In the genomic region with DNA sequence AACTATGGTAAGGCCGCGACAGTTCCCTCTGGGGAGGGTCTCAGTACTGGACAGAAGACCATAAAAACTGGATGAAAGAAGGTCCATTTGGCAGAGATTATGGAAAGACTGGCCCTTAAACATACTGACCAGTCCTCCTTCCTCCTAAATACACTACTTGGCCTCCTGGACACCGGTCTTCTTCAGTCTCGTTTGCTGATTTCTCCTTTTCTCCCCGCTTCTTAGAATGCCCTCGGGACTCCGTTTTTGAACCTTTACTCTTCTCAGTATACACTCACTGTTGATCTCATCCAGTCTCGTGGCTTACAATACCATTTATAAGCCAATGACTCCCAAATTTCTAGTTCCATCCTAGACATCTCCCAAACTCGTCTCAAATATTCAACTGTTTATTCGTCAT, we compare ENCODE assay signal across 9 cellular contexts. TPM values are rescaled to one million over a fixed set of nuclear protein-coding genes. Genes with fewer than 3 reads are reported as not detected.
A peak's percentile ranks its signal among the peaks of the same experiment; 100 is the strongest.
DNase-seq lines count a peak whose midpoint lies in the region; ATAC-seq and TF ChIP-seq lines count a peak whose summit lies in the region.
"Had no signal": no experiment of that assay in that cellular context is flagged by ENCODE, and none has a peak within 500 bp of the region (broad histone marks: within the 10 kb centered on the region; RNA-seq: fewer than 3 reads in every experiment).

No MANE protein-coding gene starts in this region.

- TF ChIP-seq CTCF in esophagus muscularis mucosa (IDR thresholded peaks at IDR 0.05) = no peak

- peaks cover 7% of the 10 kb centered on the region for H3K79me1 ChIP-seq in trophoblast cell (ENCODE audit: low read length)

- DNase-seq in EL (peak; percentile 4), RKO (ENCODE audit: low spot score) (peak; percentile 25), esophagus muscularis mucosa (ENCODE audit: extremely low spot score) (no peak), trophoblast cell (no peak), NCI-H2029 treated with DMSO at 0.1 percent for 48 hours (lab: John Stamatoyannopoulos, UW) (no peak), NCI-H1105 treated with DMSO at 0.1 percent for 48 hours (lab: John Stamatoyannopoulos, UW) (no peak)
- DNase-seq in NK-92 treated with Interleukin-12 subunit alpha and Interleukin-12 subunit beta, amount 100 ng/mL, for 24 hours (lab: John Stamatoyannopoulos, UW) = no peak

- TF ChIP-seq EP300 in esophagus muscularis mucosa (IDR thresholded peaks at IDR 0.05) = no peak

- H3K27ac ChIP-seq in esophagus muscularis mucosa (replicated peaks in 1 of 4) = peak overlapping the region; percentile 85 to 94 (median 90)
- H3K27ac ChIP-seq in trophoblast cell (ENCODE audit: low read depth, low read length) = no peak overlapping the region

- peak overlapping the region; percentile 73 for H3K4me2 ChIP-seq in trophoblast cell (ENCODE audit: low read length)

- H2AFZ ChIP-seq in trophoblast cell (ENCODE audit: insufficient read depth, low read length, poor library complexity) = peak overlapping the region; percentile 11

- H3K9me3 ChIP-seq in esophagus muscularis mucosa (no peaks in the 10 kb centered on the region), trophoblast cell (ENCODE audit: insufficient read depth, low read depth, low read length) (no peaks in the 10 kb centered on the region)

- peak overlapping the region; percentile 44 for H4K8ac ChIP-seq in trophoblast cell (ENCODE audit: low read depth, low read length)

- ATAC-seq in GM19452 (IDR thresholded peaks at IDR 0.05; ENCODE audit: unreplicated experiment) = no peak

- no peak overlapping the region for H3K14ac ChIP-seq in trophoblast cell (ENCODE audit: low read length)

- intact Hi-C loops in esophagus muscularis mucosa (cut with DNase I) = loop anchor here (2.0 to 10.0 kb wide), 2 partner anchors 27 to 71 kb away; a partner anchor contains a TSS

- H3K9ac ChIP-seq in trophoblast cell (ENCODE audit: low read length) = no peak overlapping the region

- WGBS in esophagus muscularis mucosa = 59% methylated on average over 10 of the region's 10 CpGs
- 100% methylated on average over 2 of the region's 10 CpGs for WGBS in trophoblast cell (ENCODE audit: extremely low coverage, insufficient coverage, insufficient read length)

- H3K4me3 ChIP-seq in esophagus muscularis mucosa (peak overlapping the region; percentile 72 to 95 (median 86)), trophoblast cell (ENCODE audit: low read depth, low read length) (no peak overlapping the region)

- TF ChIP-seq POLR2A in esophagus muscularis mucosa (IDR thresholded peaks at IDR 0.05; ENCODE audit: low read depth) = no peak

- H2BK12ac ChIP-seq in trophoblast cell (ENCODE audit: low read length) = no peak overlapping the region

- no peak overlapping the region for H3K18ac ChIP-seq in trophoblast cell (ENCODE audit: low read length)

- no peaks in the 10 kb centered on the region for H3K79me2 ChIP-seq in trophoblast cell (ENCODE audit: control insufficient read depth, insufficient read depth, low read length, poor library complexity)

- H2BK120ac ChIP-seq in trophoblast cell (ENCODE audit: insufficient read depth, low read length, poor library complexity) = no peak overlapping the region

- H4K91ac ChIP-seq in trophoblast cell (ENCODE audit: low read depth, low read length) = no peak overlapping the region

- H3K27me3 ChIP-seq in esophagus muscularis mucosa (no peaks in the 10 kb centered on the region), trophoblast cell (ENCODE audit: insufficient read depth, low read length) (no peaks in the 10 kb centered on the region)

- H2AK5ac ChIP-seq in trophoblast cell (ENCODE audit: low read length) = no peak overlapping the region

- no peak overlapping the region for H4K12ac ChIP-seq in trophoblast cell (ENCODE audit: low read depth, low read length)

- H3K4ac ChIP-seq in trophoblast cell (ENCODE audit: low read depth, low read length) = no peak overlapping the region

- H3K4me1 ChIP-seq in esophagus muscularis mucosa (peaks cover 9 to 20% (median 15%) of the 10 kb centered on the region in 4 donors), trophoblast cell (ENCODE audit: control insufficient read depth in 1 of 2, insufficient read depth in 2 of 2, low read length in 2 of 2) (peaks cover 6 to 8% of the 10 kb centered on the region in 2 experiments)

- no peak overlapping the region for H3K23ac ChIP-seq in trophoblast cell (ENCODE audit: low read length)

- H3K36me3 ChIP-seq in esophagus muscularis mucosa = peaks cover 25 to 33% (median 29%) of the 10 kb centered on the region in 4 donors
- H3K36me3 ChIP-seq in trophoblast cell (ENCODE audit: control insufficient read depth in 1 of 2, insufficient read depth in 2 of 2, low read length in 2 of 2) = peaks cover 12 to 21% of the 10 kb centered on the region in 2 experiments

- H2BK5ac ChIP-seq in trophoblast cell (ENCODE audit: low read depth, low read length, poor library complexity) = no peak overlapping the region

RNA-seq across cellular contexts. Expression of a gene that starts 0.7 kb away (rescaled TPM):
- 10 to 100 TPM; 49.8 to 57.0 (median 56.5) TPM for total RNA-seq in esophagus muscularis mucosa
- polyA plus RNA-seq in trophoblast cell (2013) = 67.0 and 69.9 TPM in 2 replicates

RNA-seq across cellular contexts. Expression of a gene that starts 26.3 kb away (rescaled TPM):
- 1 to 10 TPM; 4.0 to 8.7 (median 6.1) TPM for total RNA-seq in esophagus muscularis mucosa
- 6.6 and 7.2 TPM in 2 replicates for polyA plus RNA-seq in trophoblast cell (2013)

RNA-seq across cellular contexts. Expression of a gene that starts 41.2 kb away (rescaled TPM):
- not detected for total RNA-seq in esophagus muscularis mucosa
- not detected in 2 replicates for polyA plus RNA-seq in trophoblast cell (2013)
- total RNA-seq: T-helper 2 cell treated with Interferon-gamma antibody and Interleukin-4, amounts not matched to agents 100 ng/mL and 5 ng/mL, for 36 hours had no signal

RNA-seq across cellular contexts. Expression of a gene that starts 42.7 kb away (rescaled TPM):
- total RNA-seq in esophagus muscularis mucosa = 1 to 10 TPM in 1 of 4 donors, not detected in 3; 1.7 TPM
- 0.10 TPM in 1 of 2 replicates, not detected in the other for polyA plus RNA-seq in trophoblast cell (2013)
- total RNA-seq: T-helper 2 cell treated with Interferon-gamma antibody and Interleukin-4, amounts not matched to agents 100 ng/mL and 5 ng/mL, for 36 hours had no signal

RNA-seq across cellular contexts. Expression of a gene that starts 47.4 kb away (rescaled TPM):
- 1 to 10 TPM in 1 of 4 donors, under 1 TPM in 3; 0.23 to 1.0 (median 0.58) TPM for total RNA-seq in esophagus muscularis mucosa
- 0.04 TPM in 1 of 2 replicates, not detected in the other for polyA plus RNA-seq in trophoblast cell (2013)
- total RNA-seq: T-helper 2 cell treated with Interferon-gamma antibody and Interleukin-4, amounts not matched to agents 100 ng/mL and 5 ng/mL, for 36 hours had no signal

Comparison
In these comparisons a context has a peak if more than half of its experiments do, and no peak if none do; other contexts are left out.
1. DNase-seq: peak in EL (single experiment) and RKO (single experiment); none in esophagus muscularis mucosa (single experiment), trophoblast cell (0 of 2), NCI-H2029 treated with DMSO at 0.1 percent for 48 hours (single experiment), NCI-H1105 treated with DMSO at 0.1 percent for 48 hours (single experiment) and NK-92 treated with Interleukin-12 subunit alpha and Interleukin-12 subunit beta, amount 100 ng/mL, for 24 hours (single experiment).